Comparison of ENCODE assay signal across 17 cellular contexts in the genomic region with DNA sequence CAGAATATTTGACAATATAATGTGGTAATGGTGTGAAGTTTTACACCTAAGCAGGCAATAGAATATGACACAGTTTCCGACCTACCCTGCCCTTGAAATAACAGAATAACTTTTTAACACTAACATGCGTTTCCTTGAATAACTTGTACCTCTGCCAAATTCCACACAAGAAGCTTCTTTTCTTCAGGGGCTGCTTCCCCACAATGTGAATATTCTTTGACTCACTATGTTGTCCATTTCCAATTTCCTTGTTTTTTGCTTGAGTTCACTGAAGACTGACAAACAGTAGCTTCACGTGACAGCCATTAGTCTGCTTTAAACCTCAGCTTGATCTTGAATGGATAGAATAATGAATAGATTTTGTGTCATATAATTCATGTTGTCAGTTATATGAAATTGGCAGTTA. TPM values are rescaled to one million over a fixed set of nuclear protein-coding genes. Genes with fewer than 3 reads are reported as not detected.
DNase-seq lines count a peak whose midpoint lies in the region; ATAC-seq and TF ChIP-seq lines count a peak whose summit lies in the region.
"Had no signal": no experiment of that assay in that cellular context is flagged by ENCODE, and none has a peak within 500 bp of the region (broad histone marks: within the 10 kb centered on the region; RNA-seq: fewer than 3 reads in every experiment).

No MANE protein-coding gene starts in this region.

- WGBS in sigmoid colon, 2 donors: 14 to 53% methylated on average over 3 of the region's 3 CpGs

- CTCF ChIA-PET in activated CD8-positive, alpha-beta T cell treated with anti-CD3 and anti-CD28 coated beads for 36 hours (lab: Charles Lee): interaction anchor here (0.9 to 2.0 kb wide), 2 partner anchors 13 to 16 kb away, joined by 3 to 5 read pairs; no protein-coding TSS in a partner anchor

- no peak for TF ChIP-seq EP300 in sigmoid colon (IDR thresholded peaks at IDR 0.05)

- H3K4me1 Mint-ChIP-seq in activated CD8-positive, alpha-beta T cell treated with anti-CD3 and anti-CD28 coated beads for 36 hours (ENCODE audit: low read depth): peaks cover 2% of the 10 kb centered on the region
- H3K4me1 Mint-ChIP-seq: nephron progenitor cell had no signal

- peaks cover 0 to 23% (median 9%) of the 10 kb centered on the region in 4 donors for H3K4me1 ChIP-seq in sigmoid colon
- H3K4me1 ChIP-seq: BLaER1 had no signal

- intact Hi-C loops in sigmoid colon (cut with DNase I): no loop called here
- intact Hi-C loops in activated CD8-positive, alpha-beta T cell treated with anti-CD3 and anti-CD28 coated beads for 36 hours (cut with micrococcal nuclease): no loop called here

- TF ChIP-seq POLR2A in sigmoid colon (IDR thresholded peaks at IDR 0.05): no peak

- H3K36me3 Mint-ChIP-seq in activated CD8-positive, alpha-beta T cell treated with anti-CD3 and anti-CD28 coated beads for 36 hours (ENCODE audit: low read depth): no peaks in the 10 kb centered on the region

- H3K27me3 ChIP-seq in sigmoid colon (no peaks in the 10 kb centered on the region), WERI-Rb-1 (ENCODE audit: insufficient read depth, low read depth, severe bottlenecking) (no peaks in the 10 kb centered on the region)
- H3K27me3 ChIP-seq: BLaER1 had no signal

- DNase-seq in RPMI7951 (ENCODE audit: low read depth): peak; percentile 26
- DNase-seq in dermis blood vessel endothelial cell: peak; percentile 82
- DNase-seq in medulla oblongata (ENCODE audit: extremely low spot score): peak; percentile 33
- DNase-seq in sigmoid colon: no peak
- DNase-seq in NOMO-1 treated with DMSO at 0.1 percent for 48 hours (lab: John Stamatoyannopoulos, UW; ENCODE audit: unreplicated experiment): no peak
- DNase-seq in activated CD8-positive, alpha-beta T cell treated with anti-CD3 and anti-CD28 coated beads for 36 hours: no peak
- DNase-seq in WERI-Rb-1: no peak
- DNase-seq: amygdala; left ventricle myocardium superior; NCI-H187; NCI-H510A treated with DMSO at 0.1 percent for 48 hours; nephron progenitor cell; stimulated activated CD4-positive, alpha-beta T cell treated with anti-CD3 and anti-CD28 coated beads, Interleukin-4, amount 100 ng/mL, for 24 hours had no signal

- no peak overlapping the region for H3K4me3 Mint-ChIP-seq in activated CD8-positive, alpha-beta T cell treated with anti-CD3 and anti-CD28 coated beads for 36 hours
- H3K4me3 Mint-ChIP-seq: nephron progenitor cell had no signal

- H3K4me3 ChIP-seq in sigmoid colon: no peak overlapping the region
- H3K4me3 ChIP-seq in WERI-Rb-1 (ENCODE audit: low read depth, low read length): no peak overlapping the region
- H3K4me3 ChIP-seq: BLaER1, thoracic aorta had no signal

- H3K9me3 ChIP-seq in sigmoid colon: no peaks in the 10 kb centered on the region
- no peaks in the 10 kb centered on the region for H3K9me3 ChIP-seq in WERI-Rb-1 (ENCODE audit: severe bottlenecking)
- H3K9me3 ChIP-seq: BLaER1, thoracic aorta had no signal

- peaks cover 10% of the 10 kb centered on the region for H3K27me3 Mint-ChIP-seq in activated CD8-positive, alpha-beta T cell treated with anti-CD3 and anti-CD28 coated beads for 36 hours

- H3K27ac ChIP-seq in sigmoid colon (peak overlapping the region in 3 of 4 donors; percentile 26 to 41 (median 37)), WERI-Rb-1 (no peak overlapping the region)
- H3K27ac ChIP-seq: BLaER1, HL-60 had no signal

- no peak for ATAC-seq in GM21447 (IDR thresholded peaks at IDR 0.05; ENCODE audit: unreplicated experiment)
- no peak for ATAC-seq in activated CD8-positive, alpha-beta T cell treated with anti-CD3 and anti-CD28 coated beads for 36 hours

- H3K9me3 Mint-ChIP-seq in activated CD8-positive, alpha-beta T cell treated with anti-CD3 and anti-CD28 coated beads for 36 hours: no peaks in the 10 kb centered on the region
- H3K9me3 Mint-ChIP-seq: nephron progenitor cell had no signal

- no peak overlapping the region for H3K27ac Mint-ChIP-seq in activated CD8-positive, alpha-beta T cell treated with anti-CD3 and anti-CD28 coated beads for 36 hours
- H3K27ac Mint-ChIP-seq: nephron progenitor cell had no signal

- TF ChIP-seq CTCF in sigmoid colon (IDR thresholded peaks at IDR 0.05) (no peak), WERI-Rb-1 (IDR thresholded peaks at IDR 0.05; ENCODE audit: low read depth, low read length) (no peak)
- TF ChIP-seq CTCF in activated CD8-positive, alpha-beta T cell treated with anti-CD3 and anti-CD28 coated beads for 36 hours (IDR thresholded peaks at IDR 0.05): no peak

- H3K36me3 ChIP-seq in sigmoid colon (no peaks in the 10 kb centered on the region), WERI-Rb-1 (no peaks in the 10 kb centered on the region)
- H3K36me3 ChIP-seq: BLaER1, thoracic aorta had no signal

- POLR2A ChIA-PET in activated CD8-positive, alpha-beta T cell treated with anti-CD3 and anti-CD28 coated beads for 36 hours (lab: Charles Lee): no interaction called here

RNA-seq across cellular contexts. Expression of a gene that starts 14.3 kb away (rescaled TPM):
- 9.6 and 10.0 TPM in 2 replicates for total RNA-seq in RPMI7951 (2014; rRNA removed; shearing (Covaris generic))
- 0.51 and 1.1 TPM in 2 replicates for total RNA-seq in dermis blood vessel endothelial cell
- 10 to 100 TPM in 2 of 4 donors, 1 to 10 TPM in 2; 5.1 to 57.4 (median 13.3) TPM for total RNA-seq in sigmoid colon
- polyA plus RNA-seq in sigmoid colon: 10 to 100 TPM; 28.2 to 71.0 (median 63.6) TPM
- total RNA-seq in activated CD8-positive, alpha-beta T cell treated with anti-CD3 and anti-CD28 coated beads for 36 hours: not detected

RNA-seq across cellular contexts. Expression of a gene that starts 28.4 kb away (rescaled TPM):
- not detected in 2 replicates for total RNA-seq in RPMI7951 (2014; rRNA removed; shearing (Covaris generic))
- total RNA-seq in dermis blood vessel endothelial cell: not detected in 2 replicates
- 1 to 10 TPM in 1 of 4 donors, under 1 TPM in 2, not detected in 1; 0.41 to 1.7 (median 0.82) TPM for total RNA-seq in sigmoid colon
- under 1 TPM in 1 of 3 donors, not detected in 2; 0.12 TPM for polyA plus RNA-seq in sigmoid colon
- not detected for total RNA-seq in activated CD8-positive, alpha-beta T cell treated with anti-CD3 and anti-CD28 coated beads for 36 hours

Comparison
In these comparisons a context has a peak if more than half of its experiments do, and no peak if none do; other contexts are left out.
1. DNase-seq: peak in RPMI7951 (single experiment), dermis blood vessel endothelial cell (single experiment) and medulla oblongata (single experiment); none in sigmoid colon (single experiment), NOMO-1 treated with DMSO at 0.1 percent for 48 hours (single experiment), activated CD8-positive, alpha-beta T cell treated with anti-CD3 and anti-CD28 coated beads for 36 hours (single experiment) and WERI-Rb-1 (single experiment).